ENCODE assay signal across 1 cellular context in genomic region chr3:150402217-150402616, GRCh38.
TF ChIP-seq lines count a peak whose summit lies in the region.

No MANE protein-coding gene starts in this region.

TF ChIP-seq in GM12878, 131 proteins besides CTCF, POLR2A, EP300 and RAD21 (continued from another document):
- TF ChIP-seq ATF2 (IDR thresholded peaks at IDR 0.05; ENCODE audit: low read length): no peak
- no peak for TF ChIP-seq NR2C1 (IDR thresholded peaks at IDR 0.05)
- TF ChIP-seq CEBPZ (IDR thresholded peaks at IDR 0.05; ENCODE audit: low read depth, low read length): no peak
- no peak for TF ChIP-seq SREBF2 (IDR thresholded peaks at IDR 0.05; ENCODE audit: low read length)
- no peak for TF ChIP-seq NRF1 (conservative IDR thresholded peaks at IDR 0.05; ENCODE audit: low read depth, low read length)
- no peak for TF ChIP-seq SMAD5 (IDR thresholded peaks at IDR 0.05; ENCODE audit: low read depth)
- TF ChIP-seq PML (IDR thresholded peaks at IDR 0.05; ENCODE audit: low read length): no peak
